In genomic region chr3:123605789-123606234, GRCh38 we compare ENCODE assay signal across 9 cellular contexts. TPM values are rescaled to one million over a fixed set of nuclear protein-coding genes. Genes with fewer than 3 reads are reported as not detected.
DNase-seq lines count a peak whose midpoint lies in the region; ATAC-seq and TF ChIP-seq lines count a peak whose summit lies in the region.
"Had no signal": no experiment of that assay in that cellular context is flagged by ENCODE, and none has a peak within 500 bp of the region (broad histone marks: within the 10 kb centered on the region; RNA-seq: fewer than 3 reads in every experiment).

No MANE protein-coding gene starts in this region.

- TF ChIP-seq EP300 in ovary (IDR thresholded peaks at IDR 0.05) (no peak), tibial nerve (IDR thresholded peaks at IDR 0.05) (no peak)

- peak overlapping the region; percentile 50 for H3K4me3 Mint-ChIP-seq in Calu3 (ENCODE audit: low read depth, unreplicated experiment)
- no peak overlapping the region for H3K4me3 Mint-ChIP-seq in activated T-helper 2 cell treated with anti-CD3 and anti-CD28 coated beads, Interferon-gamma antibody, Interleukin-2, Interleukin-4, amounts not matched to agents 10 μg/mL and 5 μg/mL and 100 μg/mL, durations not matched to agents 14 hours and 24 hours and 36 hours (ENCODE audit: low read depth)
- H3K4me3 Mint-ChIP-seq: central memory CD8-positive, alpha-beta T cell had no signal

- ATAC-seq in GM21529 (IDR thresholded peaks at IDR 0.05; ENCODE audit: unreplicated experiment): peak; percentile 73

- CTCF ChIA-PET in Calu3 (lab: Charles Lee): interaction anchor here (0.9 to 1.3 kb wide), 3 partner anchors 12 to 37 kb away, joined by 3 to 6 read pairs (median 5); partner anchors contain the start of gene HACD2

- no peak overlapping the region for H3K4me3 ChIP-seq in ovary
- no peak overlapping the region for H3K4me3 ChIP-seq in tibial nerve
- H3K4me3 ChIP-seq in H7 (ENCODE audit: insufficient read depth, low read depth, low read length): no peak overlapping the region

- peaks cover 13% of the 10 kb centered on the region for H3K36me3 Mint-ChIP-seq in Calu3 (ENCODE audit: insufficient read depth, unreplicated experiment)
- H3K36me3 Mint-ChIP-seq in activated T-helper 2 cell treated with anti-CD3 and anti-CD28 coated beads, Interferon-gamma antibody, Interleukin-2, Interleukin-4, amounts not matched to agents 10 μg/mL and 5 μg/mL and 100 μg/mL, durations not matched to agents 14 hours and 24 hours and 36 hours (ENCODE audit: low read depth): peaks cover 2% of the 10 kb centered on the region

- H3K9me3 Mint-ChIP-seq in Calu3 (ENCODE audit: low read depth, unreplicated experiment): no peaks in the 10 kb centered on the region
- H3K9me3 Mint-ChIP-seq in activated T-helper 2 cell treated with anti-CD3 and anti-CD28 coated beads, Interferon-gamma antibody, Interleukin-2, Interleukin-4, amounts not matched to agents 10 μg/mL and 5 μg/mL and 100 μg/mL, durations not matched to agents 14 hours and 24 hours and 36 hours: no peaks in the 10 kb centered on the region
- H3K9me3 Mint-ChIP-seq: central memory CD8-positive, alpha-beta T cell had no signal

- H3K4me1 ChIP-seq in ovary (ENCODE audit: insufficient read depth): peaks cover 4% of the 10 kb centered on the region
- H3K4me1 ChIP-seq in tibial nerve: no peaks in the 10 kb centered on the region

- H3K27ac Mint-ChIP-seq in Calu3 (ENCODE audit: unreplicated experiment): peak overlapping the region; percentile 89
- H3K27ac Mint-ChIP-seq in activated T-helper 2 cell treated with anti-CD3 and anti-CD28 coated beads, Interferon-gamma antibody, Interleukin-2, Interleukin-4, amounts not matched to agents 10 μg/mL and 5 μg/mL and 100 μg/mL, durations not matched to agents 14 hours and 24 hours and 36 hours: no peak overlapping the region

- H3K27me3 ChIP-seq in ovary (no peaks in the 10 kb centered on the region), tibial nerve (no peaks in the 10 kb centered on the region), H7 (ENCODE audit: control insufficient read depth, insufficient read depth, low read length) (no peaks in the 10 kb centered on the region)

- no peak overlapping the region for H3K27ac ChIP-seq in ovary
- no peak overlapping the region for H3K27ac ChIP-seq in tibial nerve

- intact Hi-C loops in Calu3 (cut with micrococcal nuclease; ENCODE audit: unreplicated experiment) (no loop called here), ovary (cut with DNase I) (no loop called here)
- intact Hi-C loops in activated T-helper 2 cell treated with anti-CD3 and anti-CD28 coated beads, Interferon-gamma antibody, Interleukin-2, Interleukin-4, amounts not matched to agents 10 μg/mL and 5 μg/mL and 100 μg/mL, durations not matched to agents 14 hours and 24 hours and 36 hours (cut with micrococcal nuclease): no loop called here

- peak; percentile 40 for DNase-seq in Calu3
- DNase-seq in HuH-7.5 (ENCODE audit: low spot score): peak; percentile 42
- DNase-seq in iPS-NIHi7 (ENCODE audit: extremely low spot score): peak; percentile 71
- no peak for DNase-seq in ovary
- DNase-seq in tibial nerve (ENCODE audit: low spot score in 2 of 2): no peak
- DNase-seq in H7: no peak
- no peak for DNase-seq in activated T-helper 2 cell treated with anti-CD3 and anti-CD28 coated beads, Interferon-gamma antibody, Interleukin-2, Interleukin-4, amounts not matched to agents 10 μg/mL and 5 μg/mL and 100 μg/mL, durations not matched to agents 14 hours and 24 hours and 36 hours (ENCODE audit: low spot score)

- no peaks in the 10 kb centered on the region for H3K27me3 Mint-ChIP-seq in Calu3 (ENCODE audit: unreplicated experiment)
- H3K27me3 Mint-ChIP-seq in activated T-helper 2 cell treated with anti-CD3 and anti-CD28 coated beads, Interferon-gamma antibody, Interleukin-2, Interleukin-4, amounts not matched to agents 10 μg/mL and 5 μg/mL and 100 μg/mL, durations not matched to agents 14 hours and 24 hours and 36 hours (ENCODE audit: low read depth): no peaks in the 10 kb centered on the region
- H3K27me3 Mint-ChIP-seq: central memory CD8-positive, alpha-beta T cell had no signal

- H3K9me3 ChIP-seq in ovary (no peaks in the 10 kb centered on the region), tibial nerve (no peaks in the 10 kb centered on the region)

- H3K36me3 ChIP-seq in ovary (no peaks in the 10 kb centered on the region), tibial nerve (no peaks in the 10 kb centered on the region), H7 (replicated peaks; ENCODE audit: control insufficient read depth, insufficient read depth, low read length) (no peaks in the 10 kb centered on the region)

- H3K4me1 Mint-ChIP-seq in Calu3 (ENCODE audit: low read depth, unreplicated experiment): peaks cover 40% of the 10 kb centered on the region
- peaks cover 9% of the 10 kb centered on the region for H3K4me1 Mint-ChIP-seq in activated T-helper 2 cell treated with anti-CD3 and anti-CD28 coated beads, Interferon-gamma antibody, Interleukin-2, Interleukin-4, amounts not matched to agents 10 μg/mL and 5 μg/mL and 100 μg/mL, durations not matched to agents 14 hours and 24 hours and 36 hours (ENCODE audit: low read depth)
- H3K4me1 Mint-ChIP-seq: central memory CD8-positive, alpha-beta T cell had no signal

- TF ChIP-seq POLR2A in ovary (IDR thresholded peaks at IDR 0.05) (no peak), tibial nerve (IDR thresholded peaks at IDR 0.05) (no peak)

- WGBS in ovary, 3 donors: 91 to 96% (median 92%) methylated on average over 5 of the region's 5 CpGs
- WGBS in tibial nerve, 2 donors: 87 to 93% methylated on average over 5 of the region's 5 CpGs

- no TSS peak for BruUV-seq in Calu3 (replicated peaks; lab: Mats Ljungman, UMichigan)

- TF ChIP-seq CTCF in Calu3 (IDR thresholded peaks at IDR 0.05; ENCODE audit: unreplicated experiment) (no peak), ovary (IDR thresholded peaks at IDR 0.05) (no peak), tibial nerve (IDR thresholded peaks at IDR 0.05) (no peak)

RNA-seq across cellular contexts. Expression of gene HACD2, which starts 21.0 kb away (rescaled TPM):
- 55.4 and 69.0 TPM in 2 replicates for total RNA-seq in Calu3 (2022)
- 10 to 100 TPM; 12.6 to 33.2 (median 20.9) TPM for total RNA-seq in ovary
- 10 to 100 TPM; 13.1 to 22.2 TPM for polyA plus RNA-seq in ovary
- 10 to 100 TPM; 24.9 to 51.6 (median 36.0) TPM for total RNA-seq in tibial nerve
- 15.0 and 17.2 TPM in 2 replicates for total RNA-seq in H7 (2014; rRNA removed; shearing (Covaris generic))
- total RNA-seq in activated T-helper 2 cell treated with anti-CD3 and anti-CD28 coated beads, Interferon-gamma antibody, Interleukin-2, Interleukin-4, amounts not matched to agents 10 μg/mL and 5 μg/mL and 100 μg/mL, durations not matched to agents 14 hours and 24 hours and 36 hours: 29.5 and 32.5 TPM in 2 replicates

Comparison
In these comparisons a context has a peak if more than half of its experiments do, and no peak if none do; other contexts are left out.
1. DNase-seq: peak in Calu3 (single experiment), HuH-7.5 (single experiment) and iPS-NIHi7 (single experiment); none in ovary (0 of 5), tibial nerve (0 of 2), H7 (single experiment) and activated T-helper 2 cell treated with anti-CD3 and anti-CD28 coated beads, Interferon-gamma antibody, Interleukin-2, Interleukin-4, amounts not matched to agents 10 μg/mL and 5 μg/mL and 100 μg/mL, durations not matched to agents 14 hours and 24 hours and 36 hours (single experiment).